ENCODE assay signal across 9 cellular contexts in the genomic region with DNA sequence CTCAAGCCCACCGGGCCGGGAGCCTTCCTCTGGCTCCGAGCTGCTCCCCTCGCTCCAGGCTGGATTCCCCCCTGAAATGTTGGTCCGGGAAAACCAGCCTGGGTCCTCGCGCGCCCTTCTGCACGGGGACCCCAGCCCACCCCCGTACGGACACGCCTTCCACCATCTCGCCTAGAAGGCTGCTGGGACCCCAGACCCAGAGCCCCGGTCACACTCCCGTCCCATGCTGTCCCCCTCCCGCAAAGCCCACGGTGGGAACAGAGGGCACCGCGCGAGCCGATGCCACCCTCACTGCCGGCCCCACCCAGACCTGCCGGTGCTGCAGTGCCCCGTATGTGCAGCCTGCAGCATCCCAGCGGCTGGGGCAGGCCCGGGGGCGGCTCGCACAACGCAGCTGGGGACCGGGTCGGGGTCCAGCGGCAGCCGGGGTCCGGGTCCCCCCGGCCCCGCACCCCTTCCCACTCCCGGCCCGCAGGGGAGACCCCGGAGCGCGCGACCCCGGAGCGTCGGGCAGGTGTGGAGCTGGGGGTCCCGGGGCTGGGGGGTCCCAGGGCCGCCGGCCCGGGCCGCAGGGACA. TPM values are rescaled to one million over a fixed set of nuclear protein-coding genes. Genes with fewer than 3 reads are reported as not detected.
DNase-seq lines count a peak whose midpoint lies in the region; ATAC-seq and TF ChIP-seq lines count a peak whose summit lies in the region.
"Had no signal": no experiment of that assay in that cellular context is flagged by ENCODE, and none has a peak within 500 bp of the region (broad histone marks: within the 10 kb centered on the region; RNA-seq: fewer than 3 reads in every experiment).

No MANE protein-coding gene starts in this region.

- peaks cover 62% of the 10 kb centered on the region for H3K4me1 Mint-ChIP-seq in central memory CD8-positive, alpha-beta T cell

- intact Hi-C loops in tibial artery (cut with DNase I; ENCODE audit: low total_unique reads): no loop called here

- H3K9ac ChIP-seq in mesendoderm (ENCODE audit: low read length): no peak overlapping the region

- peak overlapping the region; percentile 3 for H3K4me3 ChIP-seq in mesendoderm (ENCODE audit: low read length)
- H3K4me3 ChIP-seq in tibial artery: peak overlapping the region; percentile 25 to 41
- H3K4me3 ChIP-seq in osteoblast (ENCODE audit: insufficient read depth, low read length): no peak overlapping the region
- H3K4me3 ChIP-seq: SK-N-MC had no signal

- H3K4me1 ChIP-seq in mesendoderm (ENCODE audit: control insufficient read depth, low read depth, low read length) (peaks cover 2% of the 10 kb centered on the region), tibial artery (peaks cover 0 to 24% (median 17%) of the 10 kb centered on the region in 4 donors), osteoblast (ENCODE audit: insufficient read depth, low read length) (peaks cover 4% of the 10 kb centered on the region)

- H4K5ac ChIP-seq in mesendoderm (ENCODE audit: low read length): no peak overlapping the region

- no peaks in the 10 kb centered on the region for H3K36me3 ChIP-seq in mesendoderm (ENCODE audit: control insufficient read depth, insufficient read depth, low read length)
- peaks cover 0 to 8% (median under 1%) of the 10 kb centered on the region in 3 donors for H3K36me3 ChIP-seq in tibial artery
- no peaks in the 10 kb centered on the region for H3K36me3 ChIP-seq in osteoblast (ENCODE audit: insufficient read depth, low read length)

- H3K9me3 ChIP-seq in tibial artery: no peaks in the 10 kb centered on the region
- no peaks in the 10 kb centered on the region for H3K9me3 ChIP-seq in osteoblast (ENCODE audit: low read depth, low read length)

- H3K27me3 Mint-ChIP-seq in central memory CD8-positive, alpha-beta T cell: no peaks in the 10 kb centered on the region

- no peak overlapping the region for H3K27ac ChIP-seq in mesendoderm (ENCODE audit: low read depth, low read length)
- H3K27ac ChIP-seq in tibial artery: no peak overlapping the region
- H3K27ac ChIP-seq in osteoblast (ENCODE audit: low read depth, low read length): no peak overlapping the region
- H3K27ac ChIP-seq: SK-N-MC had no signal

- TF ChIP-seq CTCF in tibial artery (IDR thresholded peaks at IDR 0.05): no peak
- TF ChIP-seq CTCF in osteoblast (IDR thresholded peaks at IDR 0.05; ENCODE audit: extremely low read depth, low read depth, low read length): no peak

- peaks cover 29% of the 10 kb centered on the region for H3K27me3 ChIP-seq in mesendoderm (ENCODE audit: insufficient read depth, low read length, poor library complexity)
- H3K27me3 ChIP-seq in tibial artery: peaks cover 3 to 36% of the 10 kb centered on the region in 2 donors
- peaks cover 57% of the 10 kb centered on the region for H3K27me3 ChIP-seq in osteoblast (ENCODE audit: insufficient read depth, low read length)

- no peaks in the 10 kb centered on the region for H3K9me3 Mint-ChIP-seq in central memory CD8-positive, alpha-beta T cell

- no peak overlapping the region for H2BK5ac ChIP-seq in mesendoderm (ENCODE audit: low read length)

- peak overlapping the region; percentile 97 for H3K4me3 Mint-ChIP-seq in central memory CD8-positive, alpha-beta T cell

- no peak overlapping the region for H2AK5ac ChIP-seq in mesendoderm (ENCODE audit: low read length)

- no peak overlapping the region for H2BK15ac ChIP-seq in mesendoderm (replicated peaks; ENCODE audit: low read depth)

- no peaks in the 10 kb centered on the region for H3K79me1 ChIP-seq in mesendoderm (ENCODE audit: low read length)

- no peaks in the 10 kb centered on the region for H4K20me1 ChIP-seq in osteoblast (ENCODE audit: insufficient read depth, low read length)

- peak; percentile 54 for ATAC-seq in central memory CD8-positive, alpha-beta T cell (replicated peaks; ENCODE audit: extremely low read depth, poor library complexity, severe bottlenecking)
- ATAC-seq in HG02798 (IDR thresholded peaks at IDR 0.05; ENCODE audit: poor library complexity, unreplicated experiment): no peak

- peaks cover 55% of the 10 kb centered on the region for H3K36me3 Mint-ChIP-seq in central memory CD8-positive, alpha-beta T cell (ENCODE audit: insufficient read depth)

- no peaks in the 10 kb centered on the region for H3K79me2 ChIP-seq in mesendoderm (ENCODE audit: control insufficient read depth, insufficient read depth, low read length)
- H3K79me2 ChIP-seq in osteoblast (ENCODE audit: insufficient read depth, low read length): no peaks in the 10 kb centered on the region

- DNase-seq in activated T-cell treated with anti-CD3 and anti-CD28 coated beads for 1 hour (ENCODE audit: low read depth): peak; percentile 40
- no peak for DNase-seq in activated T-cell treated with anti-CD3 and anti-CD28 coated beads for 4 hours
- peak in 1 of 2 donors; percentile 45 for DNase-seq in central memory CD8-positive, alpha-beta T cell (ENCODE audit: low spot score in 2 of 2)
- no peak for DNase-seq in mesendoderm
- no peak for DNase-seq in tibial artery
- no peak for DNase-seq in medulla oblongata (ENCODE audit: extremely low spot score)
- no peak for DNase-seq in osteoblast (ENCODE audit: insufficient read length, low spot score, missing footprints)

- WGBS in mesendoderm (ENCODE audit: extremely low coverage, insufficient coverage, low lambda C conversion rate): no CpG with 5 or more reads among the region's 50 CpGs

- H2AFZ ChIP-seq in osteoblast (ENCODE audit: low read length): no peak overlapping the region

- no peak overlapping the region for H3K4ac ChIP-seq in mesendoderm (ENCODE audit: low read depth, low read length)

- no peak overlapping the region for H4K8ac ChIP-seq in mesendoderm (ENCODE audit: low read depth, low read length)

- no peak overlapping the region for H3K56ac ChIP-seq in mesendoderm (ENCODE audit: low read length)

- peak overlapping the region; percentile 98 for H3K27ac Mint-ChIP-seq in central memory CD8-positive, alpha-beta T cell (ENCODE audit: low read depth)

- H3K23ac ChIP-seq in mesendoderm (ENCODE audit: low read length): no peak overlapping the region

- no peak overlapping the region for H3K18ac ChIP-seq in mesendoderm (ENCODE audit: low read length)

- H3K4me2 ChIP-seq in mesendoderm (ENCODE audit: low read length) (peak overlapping the region; percentile 4), osteoblast (ENCODE audit: insufficient read depth, low read length) (no peak overlapping the region)

- H2BK120ac ChIP-seq in mesendoderm (ENCODE audit: low read depth, low read length): no peak overlapping the region

RNA-seq across cellular contexts. Expression of a gene that starts 0.9 kb away (rescaled TPM):
- 1.2 TPM for polyA plus RNA-seq in mesendoderm (2013, experiment 1 of 2)
- polyA plus RNA-seq in mesendoderm (2013, experiment 2 of 2): 1.1 TPM
- total RNA-seq in osteoblast: 0.36 and 0.59 TPM in 2 replicates
